In the genomic region with DNA sequence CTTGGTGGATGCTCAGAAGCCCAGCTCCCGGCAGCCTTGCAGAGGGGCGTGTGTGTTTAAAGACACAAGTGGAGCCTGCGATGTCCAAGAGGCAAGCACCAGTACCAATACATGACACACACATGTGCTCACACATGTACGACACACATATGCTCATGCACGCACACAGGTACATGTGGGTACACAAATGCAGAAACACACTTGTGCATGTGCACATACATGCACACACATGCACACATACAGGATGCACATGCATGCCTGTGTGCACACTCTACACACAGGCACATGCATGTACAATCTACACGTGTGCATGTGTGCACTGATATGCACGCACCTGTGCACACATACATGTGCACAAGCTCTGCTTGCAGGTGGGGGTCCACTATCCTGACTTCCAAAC, we compare ENCODE assay signal across 17 cellular contexts. TPM values are rescaled to one million over a fixed set of nuclear protein-coding genes. Genes with fewer than 3 reads are reported as not detected.
DNase-seq lines count a peak whose midpoint lies in the region; FAIRE-seq and TF ChIP-seq lines count a peak whose summit lies in the region.
"Had no signal": no experiment of that assay in that cellular context is flagged by ENCODE, and none has a peak within 500 bp of the region (broad histone marks: within the 10 kb centered on the region; RNA-seq: fewer than 3 reads in every experiment).

No MANE protein-coding gene starts in this region.

- H3K4me3 ChIP-seq in dorsolateral prefrontal cortex (no peak overlapping the region), neural progenitor cell (no peak overlapping the region)
- H3K4me3 ChIP-seq: BLaER1 had no signal

- in situ Hi-C loops in G401 (cut with HindIII; ENCODE audit: low sequenced_read_pairs), result no loop called here

- peak overlapping the region in 44 of 59 donors; percentile 15 to 96 (median 69) for H3K27ac ChIP-seq in dorsolateral prefrontal cortex
- H3K27ac ChIP-seq in neural progenitor cell, result no peak overlapping the region
- peak overlapping the region; percentile 64 for H3K27ac ChIP-seq in temporal lobe (ENCODE audit: low read depth, low read length)
- H3K27ac ChIP-seq: BLaER1 had no signal

- no peak for FAIRE-seq in H54 (lab: Jason Lieb, UNC)

- H4K20me1 ChIP-seq in neural progenitor cell (ENCODE audit: low read depth), result no peaks in the 10 kb centered on the region

- TF ChIP-seq POLR2A in H54 (IDR thresholded peaks at IDR 0.05; ENCODE audit: low read depth, low read length), result no peak

- peaks cover 7% of the 10 kb centered on the region for H3F3A ChIP-seq in neural progenitor cell (ENCODE audit: low read depth)

- no peaks in the 10 kb centered on the region for H3K36me3 ChIP-seq in neural progenitor cell
- H3K36me3 ChIP-seq: BLaER1 had no signal

- H3K27me3 ChIP-seq in dorsolateral prefrontal cortex (peaks cover 0 to 73% (median 8%) of the 10 kb centered on the region in 45 donors), neural progenitor cell (peaks cover 37% of the 10 kb centered on the region)

- H3K4me1 Mint-ChIP-seq in neural progenitor cell, result peaks cover 39% of the 10 kb centered on the region
- H3K4me1 Mint-ChIP-seq: CD14-positive monocyte; CD4-positive, alpha-beta memory T cell had no signal

- peak overlapping the region; percentile 23 for H3K4me3 Mint-ChIP-seq in neural progenitor cell
- H3K4me3 Mint-ChIP-seq: CD4-positive, alpha-beta memory T cell; HFFc6 had no signal

- TF ChIP-seq CTCF in dorsolateral prefrontal cortex (IDR thresholded peaks at IDR 0.05 in 54 of 56, conservative IDR thresholded peaks at IDR 0.05 in 2 of 56; ENCODE audit: low read depth in 1 of 56, partially characterized antibody in 56 of 56), result no peak
- TF ChIP-seq CTCF in neural progenitor cell (IDR thresholded peaks at IDR 0.05), result no peak

- H3K79me2 ChIP-seq in neural progenitor cell (ENCODE audit: low read depth), result no peaks in the 10 kb centered on the region

- intact Hi-C loops in dorsolateral prefrontal cortex (cut with DNase I), result no loop called here

- no peaks in the 10 kb centered on the region for H3K36me3 Mint-ChIP-seq in neural progenitor cell
- H3K36me3 Mint-ChIP-seq: CD14-positive monocyte; CD4-positive, alpha-beta memory T cell had no signal

- H3K9me3 Mint-ChIP-seq in neural progenitor cell, result no peaks in the 10 kb centered on the region
- H3K9me3 Mint-ChIP-seq: CD4-positive, alpha-beta memory T cell had no signal

- H3K27ac Mint-ChIP-seq in neural progenitor cell, result no peak overlapping the region
- H3K27ac Mint-ChIP-seq: CD4-positive, alpha-beta memory T cell; HFFc6 had no signal

- no peaks in the 10 kb centered on the region for H3K9me3 ChIP-seq in neural progenitor cell (ENCODE audit: low read depth)
- H3K9me3 ChIP-seq: BLaER1 had no signal

- no peak overlapping the region for H2AFZ ChIP-seq in neural progenitor cell (replicated peaks)

- H3K9ac ChIP-seq in neural progenitor cell, result no peak overlapping the region
- H3K9ac ChIP-seq: BLaER1 had no signal

- peaks cover 10% of the 10 kb centered on the region for H3K4me1 ChIP-seq in neural progenitor cell

- H3K27me3 Mint-ChIP-seq in neural progenitor cell (ENCODE audit: insufficient read depth, low read depth), result peaks cover 30% of the 10 kb centered on the region

- H3K4me2 ChIP-seq in neural progenitor cell, result no peak overlapping the region
- H3K4me2 ChIP-seq: BLaER1 had no signal

- DNase-seq in G401 (ENCODE audit: low spot score) (peak; percentile 38), dorsolateral prefrontal cortex (no peak), neural progenitor cell (ENCODE audit: low spot score) (no peak), H54 (ENCODE audit: insufficient read length, low spot score) (no peak), middle frontal gyrus (ENCODE audit: extremely low spot score, low spot score) (no peak), HCEC 1CT (no peak)
- DNase-seq: 8988T; CD4-positive, alpha-beta memory T cell; DMS153; DMS79; GF-D8; HFFc6 had no signal

RNA-seq across cellular contexts. Expression of a gene that starts 10.8 kb away (rescaled TPM):
- total RNA-seq in G401 (2014; rRNA removed; shearing (Covaris generic)), result not detected in 2 replicates
- total RNA-seq in dorsolateral prefrontal cortex, result 100 to 1,000 TPM in 113 of 120 experiments, 10 to 100 TPM in 7; 51.1 to 231 (median 154) TPM
- 0.30 and 1.6 TPM in 2 replicates for total RNA-seq in neural progenitor cell (ENCODE audit: low replicate concordance)
- 5.9 TPM for total RNA-seq in temporal lobe
- total RNA-seq: A673; CD4-positive, alpha-beta memory T cell; Daoy; HFFc6 had no signal
